36 cellular contexts compared by ENCODE assay signal in the genomic region with DNA sequence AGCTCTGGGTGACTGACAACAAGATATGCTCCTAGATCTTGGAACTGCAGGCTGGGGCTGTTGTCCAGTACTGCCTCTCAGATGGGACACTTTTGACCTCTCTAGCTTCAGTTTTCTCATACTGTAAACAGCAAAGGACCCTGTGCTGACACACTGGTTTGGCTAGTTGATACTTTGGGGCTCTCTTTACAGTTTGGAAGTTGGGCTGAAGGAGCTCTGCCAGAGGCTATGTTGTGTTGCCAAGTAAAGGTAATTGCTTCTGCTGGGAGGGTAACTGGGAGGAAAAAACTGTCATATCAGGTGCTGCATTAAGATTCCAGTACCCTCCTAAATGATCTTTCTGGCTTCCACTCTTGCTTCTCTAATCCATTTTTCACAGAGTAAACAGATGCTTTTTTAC. TPM values are rescaled to one million over a fixed set of nuclear protein-coding genes. Genes with fewer than 3 reads are reported as not detected.
"Had no signal": no experiment of that assay in that cellular context is flagged by ENCODE, and none has a peak within 500 bp of the region (broad histone marks: within the 10 kb centered on the region; RNA-seq: fewer than 3 reads in every experiment).

No MANE protein-coding gene starts in this region.

- H3K27me3 Mint-ChIP-seq: activated B cell treated with CpG ODN at 0.5 μM for 24 hours; activated CD8-positive, alpha-beta T cell treated with anti-CD3 and anti-CD28 coated beads for 36 hours; activated naive CD4-positive, alpha-beta T cell treated with anti-CD3 and anti-CD28 coated beads, Interleukin-2, amount 50 U/mL, for 24 hours; activated naive CD8-positive, alpha-beta T cell treated with anti-CD3 and anti-CD28 coated beads for 36 hours; activated naive CD8-positive, alpha-beta T cell treated with anti-CD3 and anti-CD28 coated beads, Interleukin-2, amount 50 U/mL, for 24 hours; activated T-helper 17 cell treated with anti-CD3 and anti-CD28 coated beads, Interleukin-2, amount 50 U/mL, for 72 hours; T-helper 17 cell had no signal

- H3K27ac ChIP-seq: adrenal gland, cardiac muscle cell, colonic mucosa, epithelial cell of prostate, esophagus squamous epithelium, gastroesophageal sphincter, heart right ventricle, WERI-Rb-1 had no signal

- H3K27me3 ChIP-seq: adrenal gland, body of pancreas, cardiac muscle cell, colonic mucosa, esophagus squamous epithelium, gastroesophageal sphincter, heart right ventricle had no signal

- H3K4me3 Mint-ChIP-seq: activated B cell treated with CpG ODN at 0.5 μM for 24 hours; activated CD8-positive, alpha-beta T cell treated with anti-CD3 and anti-CD28 coated beads for 36 hours; activated naive CD4-positive, alpha-beta T cell treated with anti-CD3 and anti-CD28 coated beads for 36 hours; activated naive CD4-positive, alpha-beta T cell treated with anti-CD3 and anti-CD28 coated beads, Interleukin-2, amount 50 U/mL, for 24 hours; activated naive CD8-positive, alpha-beta T cell treated with anti-CD3 and anti-CD28 coated beads for 36 hours; activated naive CD8-positive, alpha-beta T cell treated with anti-CD3 and anti-CD28 coated beads, Interleukin-2, amount 50 U/mL, for 24 hours; activated T-cell treated with anti-CD3 and anti-CD28 coated beads, Interleukin-2, amount 50 U/mL, for 4 hours; activated T-helper 17 cell treated with anti-CD3 and anti-CD28 coated beads, Interleukin-2, amount 50 U/mL, for 72 hours; T-helper 17 cell; T-helper 2 cell treated with Interferon-gamma antibody and Interleukin-4, amounts not matched to agents 5 μg/mL and 100 μg/mL, for 36 hours had no signal

- H3K4me3 ChIP-seq: adrenal gland, body of pancreas, cardiac muscle cell, colonic mucosa, esophagus squamous epithelium, gastroesophageal sphincter, heart right ventricle had no signal

- H3K27ac Mint-ChIP-seq: activated B cell treated with CpG ODN at 0.5 μM for 24 hours; activated CD8-positive, alpha-beta T cell treated with anti-CD3 and anti-CD28 coated beads for 36 hours; activated naive CD4-positive, alpha-beta T cell treated with anti-CD3 and anti-CD28 coated beads for 36 hours; activated naive CD4-positive, alpha-beta T cell treated with anti-CD3 and anti-CD28 coated beads, Interleukin-2, amount 50 U/mL, for 24 hours; activated naive CD8-positive, alpha-beta T cell treated with anti-CD3 and anti-CD28 coated beads for 36 hours; activated naive CD8-positive, alpha-beta T cell treated with anti-CD3 and anti-CD28 coated beads, Interleukin-2, amount 50 U/mL, for 24 hours; activated T-helper 17 cell treated with anti-CD3 and anti-CD28 coated beads, Interleukin-2, amount 50 U/mL, for 72 hours; T-helper 17 cell; T-helper 2 cell treated with Interferon-gamma antibody and Interleukin-4, amounts not matched to agents 5 μg/mL and 100 μg/mL, for 36 hours had no signal

- DNase-seq: activated B cell treated with CpG ODN at 0.5 μM for 24 hours; activated CD4-positive, alpha-beta T cell treated with anti-CD3 and anti-CD28 coated beads for 48 hours; activated CD4-positive, alpha-beta T cell treated with anti-CD3 and anti-CD28 coated beads, Interleukin-2, amount 50 U/mL, for 1 hour; activated CD4-positive, alpha-beta T cell treated with anti-CD3 and anti-CD28 coated beads, Interleukin-2, amount 50 U/mL, for 48 hours; activated CD8-positive, alpha-beta memory T cell treated with anti-CD3 and anti-CD28 coated beads for 24 hours; activated CD8-positive, alpha-beta T cell treated with anti-CD3 and anti-CD28 coated beads for 36 hours; activated effector memory CD4-positive, alpha-beta T cell treated with Interleukin-2 at 50 U/mL for 16 hours; activated gamma-delta T cell treated with Interleukin-2 at 50 U/mL for 16 hours; activated naive CD4-positive, alpha-beta T cell treated with anti-CD3 and anti-CD28 coated beads for 36 hours; activated naive CD8-positive, alpha-beta T cell treated with anti-CD3 and anti-CD28 coated beads for 36 hours; activated naive CD8-positive, alpha-beta T cell treated with anti-CD3 and anti-CD28 coated beads, Interleukin-2, amount 50 U/mL, for 24 hours; activated T-cell treated with anti-CD3 and anti-CD28 coated beads, Interleukin-2, amount 50 U/mL, for 4 hours; adrenal gland; amygdala; aorta; body of pancreas; central memory CD4-positive, alpha-beta T cell; cerebellar nuclear complex; colonic mucosa; effector CD8-positive, alpha-beta T cell; esophagus squamous epithelium; foreskin melanocyte; heart right ventricle; T-helper 17 cell; T1000; WERI-Rb-1 had no signal

- H3K9me3 Mint-ChIP-seq: activated B cell treated with CpG ODN at 0.5 μM for 24 hours; activated CD8-positive, alpha-beta T cell treated with anti-CD3 and anti-CD28 coated beads for 36 hours; activated naive CD4-positive, alpha-beta T cell treated with anti-CD3 and anti-CD28 coated beads for 36 hours; activated naive CD4-positive, alpha-beta T cell treated with anti-CD3 and anti-CD28 coated beads, Interleukin-2, amount 50 U/mL, for 24 hours; activated naive CD8-positive, alpha-beta T cell treated with anti-CD3 and anti-CD28 coated beads for 36 hours; activated naive CD8-positive, alpha-beta T cell treated with anti-CD3 and anti-CD28 coated beads, Interleukin-2, amount 50 U/mL, for 24 hours; activated T-cell treated with anti-CD3 and anti-CD28 coated beads, Interleukin-2, amount 50 U/mL, for 4 hours; activated T-helper 17 cell treated with anti-CD3 and anti-CD28 coated beads, Interleukin-2, amount 50 U/mL, for 72 hours; T-helper 2 cell treated with Interferon-gamma antibody and Interleukin-4, amounts not matched to agents 5 μg/mL and 100 μg/mL, for 36 hours had no signal

- FAIRE-seq: endometrium, endothelial cell of umbilical vein had no signal

- H3K9me3 ChIP-seq: adrenal gland, body of pancreas, colonic mucosa, esophagus squamous epithelium, gastroesophageal sphincter, heart right ventricle had no signal

- ATAC-seq: activated CD4-positive, CD25-positive, alpha-beta regulatory T cell treated with anti-CD3 and anti-CD28 coated beads, Interleukin-2, amount 50 U/mL, for 24 hours; activated CD8-positive, alpha-beta T cell treated with anti-CD3 and anti-CD28 coated beads for 36 hours; activated naive CD8-positive, alpha-beta T cell treated with anti-CD3 and anti-CD28 coated beads, Interleukin-2, amount 50 U/mL, for 24 hours; activated T-cell treated with anti-CD3 and anti-CD28 coated beads, Interleukin-2, amount 50 U/mL, for 4 hours; activated T-helper 17 cell treated with anti-CD3 and anti-CD28 coated beads, Interleukin-2, amount 50 U/mL, for 72 hours; gastroesophageal sphincter; heart right ventricle; T-helper 17 cell had no signal

- H3K36me3 ChIP-seq: adrenal gland, cardiac muscle cell, colonic mucosa, heart right ventricle, WERI-Rb-1 had no signal

- H3K4me1 ChIP-seq: adrenal gland, colonic mucosa, esophagus squamous epithelium, gastroesophageal sphincter, heart right ventricle had no signal

- H3K4me1 Mint-ChIP-seq: activated B cell treated with CpG ODN at 0.5 μM for 24 hours; activated naive CD4-positive, alpha-beta T cell treated with anti-CD3 and anti-CD28 coated beads, Interleukin-2, amount 50 U/mL, for 24 hours; activated naive CD8-positive, alpha-beta T cell treated with anti-CD3 and anti-CD28 coated beads, Interleukin-2, amount 50 U/mL, for 24 hours; activated T-helper 17 cell treated with anti-CD3 and anti-CD28 coated beads, Interleukin-2, amount 50 U/mL, for 72 hours had no signal

RNA-seq across cellular contexts. Expression of a gene that starts 54.0 kb away (rescaled TPM):
- total RNA-seq: activated naive CD4-positive, alpha-beta T cell treated with anti-CD3 and anti-CD28 coated beads for 36 hours; aorta; body of pancreas; cardiac muscle cell; endothelial cell of umbilical vein; fibroblast of villous mesenchyme; T-helper 17 cell had no signal
- polyA plus RNA-seq: aorta, cardiac muscle cell, heart right ventricle had no signal
